In the genomic region with DNA sequence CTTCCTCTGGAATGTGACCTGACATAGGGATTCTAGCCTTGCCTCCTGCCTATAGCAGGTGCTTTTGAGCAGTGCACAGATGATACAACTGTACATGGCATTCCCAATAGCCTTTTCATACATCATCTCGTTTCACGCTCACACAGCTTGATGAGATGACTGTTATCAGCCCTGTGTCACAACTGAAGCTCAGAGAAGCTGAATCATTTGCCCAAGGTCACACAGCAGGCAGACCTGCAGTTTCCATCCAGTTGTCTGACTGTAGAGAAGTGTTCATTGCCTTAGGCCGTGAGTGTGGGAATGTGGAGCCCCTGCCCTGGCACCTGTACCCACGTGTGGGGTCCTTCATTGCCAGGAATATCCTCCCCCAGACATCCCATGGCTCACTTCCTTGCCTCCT, we compare ENCODE assay signal across 3 cellular contexts.
TF ChIP-seq lines count a peak whose summit lies in the region.

No MANE protein-coding gene starts in this region.

TF ChIP-seq in A549, 52 proteins besides CTCF, POLR2A, EP300 and RAD21:
- TF ChIP-seq POLR2AphosphoS2 (conservative IDR thresholded peaks at IDR 0.05; ENCODE audit: low read length) (no peak), ZFP36 (IDR thresholded peaks at IDR 0.05; ENCODE audit: borderline replicate concordance, partially characterized antibody) (peak; percentile 34)

TF ChIP-seq in H1, 55 proteins besides CTCF, POLR2A, EP300 and RAD21:
- TF ChIP-seq GABPA (IDR thresholded peaks at IDR 0.05; ENCODE audit: borderline replicate concordance, insufficient read depth, low read length) (no peak), MAFK (IDR thresholded peaks at IDR 0.05; ENCODE audit: low read depth, low read length) (no peak), JUND (IDR thresholded peaks at IDR 0.05; ENCODE audit: low read length) (no peak), JUN (IDR thresholded peaks at IDR 0.05; ENCODE audit: low read depth, low read length) (no peak), NRF1 (IDR thresholded peaks at IDR 0.05; ENCODE audit: low read depth, low read length) (no peak), SIX5 (IDR thresholded peaks at IDR 0.05; ENCODE audit: low read depth, low read length) (no peak), CBX8 (IDR thresholded peaks at IDR 0.05; ENCODE audit: borderline replicate concordance, low read depth, low read length) (no peak), SIRT6 (IDR thresholded peaks at IDR 0.05; ENCODE audit: low read length) (no peak), RFX5 (IDR thresholded peaks at IDR 0.05; ENCODE audit: borderline replicate concordance, low read depth, low read length) (no peak), ASH2L (IDR thresholded peaks at IDR 0.05; ENCODE audit: low read length) (no peak), SRF (IDR thresholded peaks at IDR 0.05; ENCODE audit: low read depth, low read length) (no peak), CREB1 (IDR thresholded peaks at IDR 0.05) (no peak), GTF2F1 (IDR thresholded peaks at IDR 0.05; ENCODE audit: borderline replicate concordance, low read depth, low read length) (no peak), CTBP2 (IDR thresholded peaks at IDR 0.05; ENCODE audit: borderline replicate concordance, insufficient read depth, insufficient read length, low read length) (no peak), TEAD4 (IDR thresholded peaks at IDR 0.05; ENCODE audit: low read depth, low read length) (no peak), RBBP5 (IDR thresholded peaks at IDR 0.05; ENCODE audit: borderline replicate concordance, low read depth, low read length) (no peak), SP2 (IDR thresholded peaks at IDR 0.05; ENCODE audit: low read length) (no peak)
- TF ChIP-seq, protein P1, sequence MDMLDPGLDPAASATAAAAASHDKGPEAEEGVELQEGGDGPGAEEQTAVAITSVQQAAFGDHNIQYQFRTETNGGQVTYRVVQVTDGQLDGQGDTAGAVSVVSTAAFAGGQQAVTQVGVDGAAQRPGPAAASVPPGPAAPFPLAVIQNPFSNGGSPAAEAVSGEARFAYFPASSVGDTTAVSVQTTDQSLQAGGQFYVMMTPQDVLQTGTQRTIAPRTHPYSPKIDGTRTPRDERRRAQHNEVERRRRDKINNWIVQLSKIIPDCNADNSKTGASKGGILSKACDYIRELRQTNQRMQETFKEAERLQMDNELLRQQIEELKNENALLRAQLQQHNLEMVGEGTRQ (IDR thresholded peaks at IDR 0.05; ENCODE audit: low read length): no peak

TF ChIP-seq in HepG2, 621 proteins besides CTCF, POLR2A, EP300 and RAD21:
- no peak for TF ChIP-seq ZBTB7A (CRISPR knock-in tag; IDR thresholded peaks at IDR 0.05)
- peak; percentile 92 for TF ChIP-seq ZNF768 (CRISPR knock-in tag; IDR thresholded peaks at IDR 0.05)
